35 cellular contexts compared by ENCODE assay signal in genomic region chr7:104801022-104801421, GRCh38.
DNase-seq lines count a peak whose midpoint lies in the region; ATAC-seq and TF ChIP-seq lines count a peak whose summit lies in the region.
"Had no signal": no experiment of that assay in that cellular context is flagged by ENCODE, and none has a peak within 500 bp of the region (broad histone marks: within the 10 kb centered on the region; RNA-seq: fewer than 3 reads in every experiment).

No MANE protein-coding gene starts in this region.

- peaks cover 3% of the 10 kb centered on the region for H3K9me3 Mint-ChIP-seq in neural crest cell
- H3K9me3 Mint-ChIP-seq: CD4-positive, alpha-beta T cell; CD8-positive, alpha-beta T cell had no signal

- no peaks in the 10 kb centered on the region for H3K4me1 ChIP-seq in HEK293 (ENCODE audit: control insufficient read depth, insufficient read depth, low read length)
- no peaks in the 10 kb centered on the region for H3K4me1 ChIP-seq in trophoblast cell (ENCODE audit: control insufficient read depth in 1 of 2, insufficient read depth in 2 of 2, low read length in 2 of 2)
- H3K4me1 ChIP-seq: A549; BE2C; BLaER1; BLaER1 treated with 17β-estradiol and CSF1 and Interleukin-3, amounts not matched to agents 10 nM and 100 nM; Caco-2 had no signal

- H2BK5ac ChIP-seq in trophoblast cell (ENCODE audit: low read depth, low read length, poor library complexity), result no peak overlapping the region

- DNase-seq in SK-MEL-5 (ENCODE audit: low read depth, low spot score) (peak; percentile 69), neural crest cell (ENCODE audit: low read depth, low spot score) (no peak), trophoblast cell (no peak), erythroblast (lab: John Stamatoyannopoulos, UW) (no peak), anterior cingulate cortex (lab: John Stamatoyannopoulos, UW) (no peak)
- DNase-seq: 8988T; ACHN; AML-193; BE2C; C1 segment of cervical spinal cord; Caco-2; Calu3; CD4-positive, alpha-beta memory T cell; CD4-positive, alpha-beta T cell; CD4-positive, CD25-positive, alpha-beta regulatory T cell; CD8-positive, alpha-beta memory T cell; CD8-positive, alpha-beta T cell; COR-L47; DMS 273 treated with DMSO at 0.1 percent for 48 hours; DMS153; DMS53; DMS79; DMS79 treated with DMSO at 0.1 percent for 48 hours; DND-41; EL had no signal

- ATAC-seq in GM18505 (IDR thresholded peaks at IDR 0.05; ENCODE audit: unreplicated experiment) (no peak), GM18517 (IDR thresholded peaks at IDR 0.05; ENCODE audit: unreplicated experiment) (no peak)
- ATAC-seq: A549; CD8-positive, alpha-beta T cell had no signal

- CTCF ChIA-PET in HEK293 (lab: Yijun Ruan, JAX), result interaction anchor here (0.7 kb wide), 1 partner anchor 1366 kb away, joined by 3 read pairs; no protein-coding TSS in a partner anchor

- H3K4ac ChIP-seq in trophoblast cell (ENCODE audit: low read depth, low read length), result no peak overlapping the region

- H3K9ac ChIP-seq in trophoblast cell (ENCODE audit: low read length), result no peak overlapping the region
- H3K9ac ChIP-seq: BLaER1; BLaER1 treated with 17β-estradiol and CSF1 and Interleukin-3, amounts not matched to agents 10 nM and 100 nM had no signal

- no peak overlapping the region for H3K18ac ChIP-seq in trophoblast cell (ENCODE audit: low read length)

- H2AFZ ChIP-seq in trophoblast cell (ENCODE audit: insufficient read depth, low read length, poor library complexity), result no peak overlapping the region

- peaks cover 12% of the 10 kb centered on the region for H3K4me1 Mint-ChIP-seq in neural crest cell
- H3K4me1 Mint-ChIP-seq: B cell; CD14-positive monocyte; CD4-positive, alpha-beta memory T cell; CD4-positive, CD25-positive, alpha-beta regulatory T cell; CD8-positive, alpha-beta memory T cell had no signal

- no peak overlapping the region for H2BK12ac ChIP-seq in trophoblast cell (ENCODE audit: low read length)

- H3K79me2 ChIP-seq in trophoblast cell (ENCODE audit: control insufficient read depth, insufficient read depth, low read length, poor library complexity), result no peaks in the 10 kb centered on the region

- peak overlapping the region; percentile 22 for H3K27ac Mint-ChIP-seq in neural crest cell (ENCODE audit: unreplicated experiment)
- H3K27ac Mint-ChIP-seq: B cell; CD14-positive monocyte; CD4-positive, alpha-beta memory T cell; CD4-positive, alpha-beta T cell; CD4-positive, CD25-positive, alpha-beta regulatory T cell; CD8-positive, alpha-beta memory T cell; CD8-positive, alpha-beta T cell had no signal

- H3K4me3 Mint-ChIP-seq in neural crest cell, result no peak overlapping the region
- H3K4me3 Mint-ChIP-seq: B cell; CD14-positive monocyte; CD4-positive, alpha-beta memory T cell; CD4-positive, alpha-beta T cell; CD4-positive, CD25-positive, alpha-beta regulatory T cell; CD8-positive, alpha-beta memory T cell; CD8-positive, alpha-beta T cell had no signal

- no peak for TF ChIP-seq CTCF in HEK293 (tag by site-specific recombination; IDR thresholded peaks at IDR 0.05)
- TF ChIP-seq CTCF in neural crest cell (conservative IDR thresholded peaks at IDR 0.05), result no peak

- in situ Hi-C loops in SK-MEL-5 (cut with HindIII; ENCODE audit: low pct_unique_long_range_greater_than_20kb, low sequenced_read_pairs), result no loop called here

- no peak overlapping the region for H4K12ac ChIP-seq in trophoblast cell (ENCODE audit: low read depth, low read length)

- H3K36me3 ChIP-seq in HEK293 (ENCODE audit: control insufficient read depth in 2 of 2, insufficient read depth in 1 of 2, low read length in 2 of 2), result no peaks in the 10 kb centered on the region
- H3K36me3 ChIP-seq in trophoblast cell (ENCODE audit: control insufficient read depth in 1 of 2, insufficient read depth in 2 of 2, low read length in 2 of 2), result no peaks in the 10 kb centered on the region
- H3K36me3 ChIP-seq: BE2C; BLaER1; BLaER1 treated with 17β-estradiol and CSF1 and Interleukin-3, amounts not matched to agents 10 nM and 100 nM had no signal

- H3K36me3 Mint-ChIP-seq in neural crest cell (ENCODE audit: low read depth), result no peaks in the 10 kb centered on the region
- H3K36me3 Mint-ChIP-seq: CD14-positive monocyte; CD4-positive, alpha-beta memory T cell; CD4-positive, CD25-positive, alpha-beta regulatory T cell; CD8-positive, alpha-beta memory T cell; CD8-positive, alpha-beta T cell had no signal

- no peaks in the 10 kb centered on the region for H3K27me3 ChIP-seq in trophoblast cell (ENCODE audit: insufficient read depth, low read length)
- H3K27me3 ChIP-seq: BLaER1; BLaER1 treated with 17β-estradiol and CSF1 and Interleukin-3, amounts not matched to agents 10 nM and 100 nM had no signal

- no peak overlapping the region for H2BK120ac ChIP-seq in trophoblast cell (ENCODE audit: insufficient read depth, low read length, poor library complexity)

- no peak overlapping the region for H3K4me3 ChIP-seq in HEK293 (ENCODE audit: low read depth, low read length)
- H3K4me3 ChIP-seq in trophoblast cell (ENCODE audit: low read depth, low read length), result peak overlapping the region; percentile 20
- H3K4me3 ChIP-seq: A549; BLaER1; BLaER1 treated with 17β-estradiol and CSF1 and Interleukin-3, amounts not matched to agents 10 nM and 100 nM had no signal

- no peak for TF ChIP-seq POLR2A in GM18505 (IDR thresholded peaks at IDR 0.05; ENCODE audit: borderline replicate concordance, extremely low read depth, insufficient read depth, insufficient read length)
- TF ChIP-seq POLR2A in erythroblast (IDR thresholded peaks at IDR 0.05; ENCODE audit: low read length), result no peak

- no peaks in the 10 kb centered on the region for H3K9me3 ChIP-seq in HEK293 (ENCODE audit: control insufficient read depth, insufficient read depth, low read depth, low read length)
- H3K9me3 ChIP-seq in trophoblast cell (ENCODE audit: insufficient read depth, low read depth, low read length), result no peaks in the 10 kb centered on the region
- H3K9me3 ChIP-seq: A549; BE2C; BLaER1; BLaER1 treated with 17β-estradiol and CSF1 and Interleukin-3, amounts not matched to agents 10 nM and 100 nM; Caco-2 had no signal

- POLR2A ChIA-PET in HEK293 (lab: Yijun Ruan, JAX), result no interaction called here

- no peaks in the 10 kb centered on the region for H3K79me1 ChIP-seq in trophoblast cell (ENCODE audit: low read length)

- H3K23ac ChIP-seq in trophoblast cell (ENCODE audit: low read length), result no peak overlapping the region

- H3K4me2 ChIP-seq in trophoblast cell (ENCODE audit: low read length), result no peak overlapping the region
- H3K4me2 ChIP-seq: A549; BLaER1; BLaER1 treated with 17β-estradiol and CSF1 and Interleukin-3, amounts not matched to agents 10 nM and 100 nM had no signal

- H4K8ac ChIP-seq in trophoblast cell (ENCODE audit: low read depth, low read length), result no peak overlapping the region

- no peak overlapping the region for H4K91ac ChIP-seq in trophoblast cell (ENCODE audit: low read depth, low read length)

- no peak overlapping the region for H2AK5ac ChIP-seq in trophoblast cell (ENCODE audit: low read length)

- WGBS in trophoblast cell (ENCODE audit: extremely low coverage, insufficient coverage, insufficient read length), result no CpG with 5 or more reads among the region's 3 CpGs

- H3K27ac ChIP-seq in HEK293 (ENCODE audit: extremely low read depth, low read depth, low read length), result no peak overlapping the region
- no peak overlapping the region for H3K27ac ChIP-seq in trophoblast cell (ENCODE audit: low read depth, low read length)
- H3K27ac ChIP-seq: 22Rv1; A549; BLaER1; BLaER1 treated with 17β-estradiol and CSF1 and Interleukin-3, amounts not matched to agents 10 nM and 100 nM; C4-2B had no signal

- H3K14ac ChIP-seq in trophoblast cell (ENCODE audit: low read length), result no peak overlapping the region

- H3K27me3 Mint-ChIP-seq in neural crest cell (ENCODE audit: low read depth), result no peaks in the 10 kb centered on the region
- H3K27me3 Mint-ChIP-seq: CD4-positive, CD25-positive, alpha-beta regulatory T cell had no signal

TF ChIP-seq in HEK293, 187 proteins besides CTCF, POLR2A, EP300 and RAD21:
- TF ChIP-seq ZNF843 (tag by site-specific recombination; IDR thresholded peaks at IDR 0.05), result no peak
- TF ChIP-seq ZNF549 (tag by site-specific recombination; IDR thresholded peaks at IDR 0.05), result no peak
- TF ChIP-seq ZNF155 (tag by site-specific recombination; IDR thresholded peaks at IDR 0.05), result no peak
- TF ChIP-seq KLF8 (tag by site-specific recombination; IDR thresholded peaks at IDR 0.05), result no peak
- no peak for TF ChIP-seq ZNF623 (tag by site-specific recombination; IDR thresholded peaks at IDR 0.05)
- peak; percentile 82 for TF ChIP-seq SCRT2 (tag by site-specific recombination; IDR thresholded peaks at IDR 0.05)
- TF ChIP-seq SCRT1 (tag by site-specific recombination; IDR thresholded peaks at IDR 0.05; ENCODE audit: borderline replicate concordance), result peak; percentile 67; the same call in 1 of the 2 replicates
- TF ChIP-seq ZBTB44 (tag by site-specific recombination; IDR thresholded peaks at IDR 0.05), result no peak
TF ChIP-seq in HEK293: peak in this region for 2.
